In the genomic region with DNA sequence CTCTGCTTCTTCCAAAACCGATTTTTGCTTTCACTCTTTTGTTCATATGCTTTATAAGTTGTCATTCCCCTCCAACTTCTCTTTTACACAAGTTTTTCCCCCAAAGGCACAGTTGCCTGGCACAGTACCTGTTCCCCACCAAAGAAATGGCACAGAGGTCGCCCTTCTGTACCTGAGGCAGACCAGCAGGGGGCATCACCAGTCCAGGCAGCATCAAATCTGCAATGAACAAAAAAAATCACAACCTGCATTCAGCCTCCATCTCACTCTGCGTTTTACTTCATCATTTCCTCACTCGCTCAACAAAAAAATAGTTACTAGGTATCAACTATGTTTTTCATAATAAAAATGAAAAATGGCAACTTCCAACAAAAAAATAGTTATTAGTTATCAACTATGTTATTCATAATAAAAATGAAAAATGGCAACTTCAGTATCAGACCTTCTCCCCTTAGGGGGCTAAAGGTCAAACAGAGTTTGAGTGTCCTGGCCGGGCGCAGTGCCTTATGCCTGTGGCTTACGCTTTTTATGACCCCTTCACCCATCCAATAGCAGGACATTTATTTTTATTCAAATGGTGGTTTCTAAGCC, we compare ENCODE assay signal across 8 cellular contexts. TPM values are rescaled to one million over a fixed set of nuclear protein-coding genes. Genes with fewer than 3 reads are reported as not detected.
DNase-seq lines count a peak whose midpoint lies in the region; ATAC-seq and TF ChIP-seq lines count a peak whose summit lies in the region.

No MANE protein-coding gene starts in this region.

- DNase-seq in CD14-positive monocyte (ENCODE audit: low spot score): no peak
- peak; percentile 66 for DNase-seq in HEK293T (ENCODE audit: extremely low spot score)
- peak; percentile 71 for DNase-seq in SK-MEL-5 (ENCODE audit: low read depth, low spot score)
- peak; percentile 69 for DNase-seq in activated naive CD8-positive, alpha-beta T cell treated with anti-CD3 and anti-CD28 coated beads for 36 hours
- DNase-seq in kidney tubule cell (ENCODE audit: low spot score): peak; percentile 51
- peak; percentile 33 to 34 for DNase-seq in stimulated activated CD8-positive, alpha-beta memory T cell treated with anti-CD3 and anti-CD28 coated beads, Interleukin-7, amount 100 ng/mL, for 4 hours (ENCODE audit: low read depth in 2 of 2)
- no peak for DNase-seq in NCI-H524 treated with DMSO at 0.1 percent for 48 hours (lab: John Stamatoyannopoulos, UW)

- peaks cover 0 to 3% (median 0%) of the 10 kb centered on the region in 7 donors for H3K9me3 Mint-ChIP-seq in CD14-positive monocyte
- H3K9me3 Mint-ChIP-seq in activated naive CD8-positive, alpha-beta T cell treated with anti-CD3 and anti-CD28 coated beads for 36 hours: no peaks in the 10 kb centered on the region

- no peaks in the 10 kb centered on the region for H3K27me3 Mint-ChIP-seq in CD14-positive monocyte (ENCODE audit: low read depth in 3 of 3)
- no peaks in the 10 kb centered on the region for H3K27me3 Mint-ChIP-seq in activated naive CD8-positive, alpha-beta T cell treated with anti-CD3 and anti-CD28 coated beads for 36 hours

- POLR2A ChIA-PET in HEK293T (lab: Yijun Ruan, JAX): no interaction called here

- CTCF ChIA-PET in HEK293T (lab: Yijun Ruan, JAX): interaction anchor here (0.6 to 0.9 kb wide), 2 partner anchors 22 to 68 kb away, joined by 3 read pairs; no protein-coding TSS in a partner anchor

- in situ Hi-C loops in SK-MEL-5 (cut with HindIII; ENCODE audit: low pct_unique_long_range_greater_than_20kb, low sequenced_read_pairs): no loop called here

- H3K36me3 Mint-ChIP-seq in CD14-positive monocyte: peaks cover 42 to 51% of the 10 kb centered on the region in 2 donors
- peaks cover 56% of the 10 kb centered on the region for H3K36me3 Mint-ChIP-seq in activated naive CD8-positive, alpha-beta T cell treated with anti-CD3 and anti-CD28 coated beads for 36 hours

- H3K4me3 Mint-ChIP-seq in CD14-positive monocyte: no peak overlapping the region
- peak overlapping the region; percentile 96 for H3K4me3 Mint-ChIP-seq in activated naive CD8-positive, alpha-beta T cell treated with anti-CD3 and anti-CD28 coated beads for 36 hours

- TF ChIP-seq CTCF in CD14-positive monocyte (IDR thresholded peaks at IDR 0.05): peak; percentile 81

- peaks cover 11% of the 10 kb centered on the region for H3K4me1 Mint-ChIP-seq in CD14-positive monocyte
- H3K4me1 Mint-ChIP-seq in activated naive CD8-positive, alpha-beta T cell treated with anti-CD3 and anti-CD28 coated beads for 36 hours: peaks cover 46% of the 10 kb centered on the region

- intact Hi-C loops in CD14-positive monocyte (cut with micrococcal nuclease): no loop called here

- H3K27ac Mint-ChIP-seq in CD14-positive monocyte: peak overlapping the region in 1 of 7 donors; percentile 26
- H3K27ac Mint-ChIP-seq in activated naive CD8-positive, alpha-beta T cell treated with anti-CD3 and anti-CD28 coated beads for 36 hours: peak overlapping the region; percentile 92

- no peak for ATAC-seq in GM21786 (IDR thresholded peaks at IDR 0.05; ENCODE audit: unreplicated experiment)

TF ChIP-seq in HEK293T, 16 proteins besides CTCF, POLR2A, EP300 and RAD21:
- TF ChIP-seq, protein P1, sequence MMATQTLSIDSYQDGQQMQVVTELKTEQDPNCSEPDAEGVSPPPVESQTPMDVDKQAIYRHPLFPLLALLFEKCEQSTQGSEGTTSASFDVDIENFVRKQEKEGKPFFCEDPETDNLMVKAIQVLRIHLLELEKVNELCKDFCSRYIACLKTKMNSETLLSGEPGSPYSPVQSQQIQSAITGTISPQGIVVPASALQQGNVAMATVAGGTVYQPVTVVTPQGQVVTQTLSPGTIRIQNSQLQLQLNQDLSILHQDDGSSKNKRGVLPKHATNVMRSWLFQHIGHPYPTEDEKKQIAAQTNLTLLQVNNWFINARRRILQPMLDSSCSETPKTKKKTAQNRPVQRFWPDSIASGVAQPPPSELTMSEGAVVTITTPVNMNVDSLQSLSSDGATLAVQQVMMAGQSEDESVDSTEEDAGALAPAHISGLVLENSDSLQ (IDR thresholded peaks at IDR 0.05): no peak
- TF ChIP-seq ZNF384 (IDR thresholded peaks at IDR 0.05): peak; percentile 65; the same call in 1 of the 2 replicates

RNA-seq across cellular contexts. Expression of gene EIF2D, which starts 4.1 kb away (rescaled TPM):
- polyA plus RNA-seq in CD14-positive monocyte: 10 to 100 TPM; 16.4 to 16.8 TPM
- 57.8 and 58.7 TPM in 2 replicates for total RNA-seq in SK-MEL-5 (2014; rRNA removed; shearing (Covaris generic))
- polyA plus RNA-seq in SK-MEL-5 (2015; cell fraction: cytosol; rRNA removed): 48.9 and 60.0 TPM in 2 replicates
- 94.1 and 109 TPM in 2 replicates for polyA plus RNA-seq in SK-MEL-5 (2015; cell fraction: nucleus; rRNA removed)
- total RNA-seq in activated naive CD8-positive, alpha-beta T cell treated with anti-CD3 and anti-CD28 coated beads for 36 hours: 100 to 1,000 TPM; 112 to 113 TPM

RNA-seq across cellular contexts. Expression of gene DYRK3, which starts 27.1 kb away (rescaled TPM):
- not detected for polyA plus RNA-seq in CD14-positive monocyte
- total RNA-seq in SK-MEL-5 (2014; rRNA removed; shearing (Covaris generic)): 26.3 and 33.1 TPM in 2 replicates
- polyA plus RNA-seq in SK-MEL-5 (2015; cell fraction: cytosol; rRNA removed): 11.2 and 14.5 TPM in 2 replicates
- polyA plus RNA-seq in SK-MEL-5 (2015; cell fraction: nucleus; rRNA removed): 9.8 and 14.0 TPM in 2 replicates
- 1 to 10 TPM; 5.2 to 5.3 TPM for total RNA-seq in activated naive CD8-positive, alpha-beta T cell treated with anti-CD3 and anti-CD28 coated beads for 36 hours

Comparison
In these comparisons a context has a peak if more than half of its experiments do, and no peak if none do; other contexts are left out.
1. DNase-seq: peak in HEK293T (single experiment), SK-MEL-5 (single experiment), activated naive CD8-positive, alpha-beta T cell treated with anti-CD3 and anti-CD28 coated beads for 36 hours (single experiment), kidney tubule cell (single experiment) and stimulated activated CD8-positive, alpha-beta memory T cell treated with anti-CD3 and anti-CD28 coated beads, Interleukin-7, amount 100 ng/mL, for 4 hours (2 of 2); none in CD14-positive monocyte (single experiment) and NCI-H524 treated with DMSO at 0.1 percent for 48 hours (single experiment).